ENCODE assay signal across 36 cellular contexts in the genomic region with DNA sequence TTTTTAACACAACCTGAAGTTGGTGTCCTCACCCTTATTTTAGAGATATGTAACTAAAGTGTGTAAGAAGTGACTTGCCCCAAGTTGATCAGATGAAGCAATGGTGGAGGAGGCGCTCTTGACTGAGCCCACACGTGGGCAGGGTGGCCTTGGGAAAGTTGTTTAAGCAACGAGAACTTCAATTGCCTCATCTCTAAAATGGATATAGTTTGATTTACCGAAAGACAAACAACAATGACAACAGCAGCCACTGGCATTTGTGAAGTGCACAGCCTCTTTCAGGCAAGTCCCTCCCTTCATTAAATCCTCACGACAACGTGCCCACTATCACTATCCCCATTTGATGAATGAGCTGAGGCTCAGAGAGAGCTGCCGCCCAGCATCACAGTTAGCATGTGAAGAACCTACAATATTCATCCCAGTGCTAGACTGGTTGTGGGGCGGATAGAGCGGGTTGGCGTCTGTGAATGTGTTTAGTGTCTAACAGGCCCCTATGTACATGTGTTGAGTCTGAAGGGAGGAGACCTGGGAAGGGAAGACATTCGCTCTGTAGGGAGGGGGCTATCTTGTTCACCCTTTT. TPM values are rescaled to one million over a fixed set of nuclear protein-coding genes. Genes with fewer than 3 reads are reported as not detected.
"Had no signal": no experiment of that assay in that cellular context is flagged by ENCODE, and none has a peak within 500 bp of the region (broad histone marks: within the 10 kb centered on the region; RNA-seq: fewer than 3 reads in every experiment).

No MANE protein-coding gene starts in this region.

- H3K4me1 ChIP-seq: breast epithelium had no signal

- H3K27ac ChIP-seq: adrenal gland, breast epithelium, esophagus squamous epithelium, gastroesophageal sphincter had no signal

- ATAC-seq: activated CD4-positive, alpha-beta T cell treated with anti-CD3 and anti-CD28 coated beads for 36 hours; activated CD8-positive, alpha-beta memory T cell treated with anti-CD3 and anti-CD28 coated beads, Interleukin-2, amount 10 ng/mL, durations not matched to agents 7 days and 5 days; activated CD8-positive, alpha-beta T cell treated with anti-CD3 and anti-CD28 coated beads, Interleukin-2, amount 10 ng/mL, durations not matched to agents 7 days and 5 days; activated naive CD8-positive, alpha-beta T cell treated with anti-CD3 and anti-CD28 coated beads, Interleukin-2, amount 50 U/mL, for 24 hours; effector memory CD8-positive, alpha-beta T cell; gastroesophageal sphincter had no signal

- H3K4me3 Mint-ChIP-seq: activated CD4-positive, alpha-beta memory T cell treated with anti-CD3 and anti-CD28 coated beads for 36 hours; activated CD4-positive, alpha-beta T cell treated with anti-CD3 and anti-CD28 coated beads for 36 hours; activated CD4-positive, alpha-beta T cell treated with anti-CD3 and anti-CD28 coated beads, Interleukin-2, amount 10 ng/mL, durations not matched to agents 24 days and 14 days; activated CD8-positive, alpha-beta memory T cell treated with anti-CD3 and anti-CD28 coated beads, Interleukin-2, amount 10 ng/mL, durations not matched to agents 7 days and 5 days; activated CD8-positive, alpha-beta T cell treated with anti-CD3 and anti-CD28 coated beads, Interleukin-2, amount 10 ng/mL, durations not matched to agents 7 days and 5 days; activated naive CD4-positive, alpha-beta T cell treated with anti-CD3 and anti-CD28 coated beads for 36 hours; activated naive CD4-positive, alpha-beta T cell treated with anti-CD3 and anti-CD28 coated beads, Interleukin-2, amount 50 U/mL, for 24 hours; activated naive CD8-positive, alpha-beta T cell treated with anti-CD3 and anti-CD28 coated beads for 36 hours; activated naive CD8-positive, alpha-beta T cell treated with anti-CD3 and anti-CD28 coated beads, Interleukin-2, amount 50 U/mL, for 24 hours; activated T-helper 1 cell treated with anti-CD3 and anti-CD28 coated beads, Interleukin-12 subunit alpha, Interleukin-12 subunit beta, Interleukin-2, Interleukin-4 antibody, amounts not matched to agents 30 ng/mL and 10 ng/mL and 1 ng/mL, durations not matched to agents 14 hours and 24 hours and 36 hours; brain; effector memory CD8-positive, alpha-beta T cell had no signal

- H3K36me3 Mint-ChIP-seq: activated CD8-positive, alpha-beta memory T cell treated with anti-CD3 and anti-CD28 coated beads, Interleukin-2, amount 10 ng/mL, durations not matched to agents 7 days and 5 days; activated naive CD4-positive, alpha-beta T cell treated with anti-CD3 and anti-CD28 coated beads, Interleukin-2, amount 50 U/mL, for 24 hours; activated naive CD8-positive, alpha-beta T cell treated with anti-CD3 and anti-CD28 coated beads for 36 hours; brain had no signal

- H3K9me3 Mint-ChIP-seq: activated naive CD4-positive, alpha-beta T cell treated with anti-CD3 and anti-CD28 coated beads for 36 hours; activated naive CD4-positive, alpha-beta T cell treated with anti-CD3 and anti-CD28 coated beads, Interleukin-2, amount 50 U/mL, for 24 hours; activated naive CD8-positive, alpha-beta T cell treated with anti-CD3 and anti-CD28 coated beads for 36 hours; activated T-helper 2 cell treated with anti-CD3 and anti-CD28 coated beads, Interferon-gamma antibody, Interleukin-2, Interleukin-4, amounts not matched to agents 10 μg/mL and 5 μg/mL and 100 μg/mL, durations not matched to agents 14 hours and 24 hours and 36 hours; effector memory CD8-positive, alpha-beta T cell had no signal

- H3K36me3 ChIP-seq: adrenal gland, breast epithelium, gastroesophageal sphincter had no signal

- DNase-seq: activated CD4-positive, alpha-beta memory T cell treated with anti-CD3 and anti-CD28 coated beads for 36 hours; activated CD4-positive, alpha-beta T cell treated with anti-CD3 and anti-CD28 coated beads for 36 hours; activated CD4-positive, alpha-beta T cell treated with anti-CD3 and anti-CD28 coated beads, Interleukin-2, amount 10 ng/mL, durations not matched to agents 24 days and 14 days; activated CD4-positive, CD25-positive, alpha-beta regulatory T cell; activated CD4-positive, CD25-positive, alpha-beta regulatory T cell treated with anti-CD3 and anti-CD28 coated beads, Interleukin-2, amount 50 U/mL, for 72 hours; activated CD8-positive, alpha-beta memory T cell treated with anti-CD3 and anti-CD28 coated beads, Interleukin-2, amount 10 ng/mL, durations not matched to agents 7 days and 5 days; activated CD8-positive, alpha-beta memory T cell treated with anti-CD3 and anti-CD28 coated beads, Interleukin-2, amount 50 U/mL, for 4 hours; activated CD8-positive, alpha-beta T cell treated with anti-CD3 and anti-CD28 coated beads, Interleukin-2, amount 10 ng/mL, durations not matched to agents 7 days and 5 days; activated effector memory CD4-positive, alpha-beta T cell treated with anti-CD3 and anti-CD28 coated beads, Interleukin-2, amount 50 U/mL, for 16 hours; activated naive CD4-positive, alpha-beta T cell treated with anti-CD3 and anti-CD28 coated beads for 36 hours; activated naive CD8-positive, alpha-beta T cell treated with anti-CD3 and anti-CD28 coated beads for 36 hours; activated naive CD8-positive, alpha-beta T cell treated with anti-CD3 and anti-CD28 coated beads, Interleukin-2, amount 50 U/mL, for 24 hours; activated T-cell treated with anti-CD3 and anti-CD28 coated beads, Interleukin-2, amount 50 U/mL, for 1 hour; activated T-cell treated with anti-CD3 and anti-CD28 coated beads, Interleukin-2, amount 50 U/mL, for 48 hours; adrenal gland; amygdala; caudate nucleus; cortex of kidney; dermis blood vessel endothelial cell; effector CD4-positive, alpha-beta T cell; effector memory CD8-positive, alpha-beta T cell; esophagus squamous epithelium; foreskin melanocyte; T-helper 2 cell had no signal

- H3K27ac Mint-ChIP-seq: activated CD4-positive, alpha-beta memory T cell treated with anti-CD3 and anti-CD28 coated beads for 36 hours; activated CD4-positive, alpha-beta T cell treated with anti-CD3 and anti-CD28 coated beads for 36 hours; activated CD4-positive, alpha-beta T cell treated with anti-CD3 and anti-CD28 coated beads, Interleukin-2, amount 10 ng/mL, durations not matched to agents 24 days and 14 days; activated CD8-positive, alpha-beta memory T cell treated with anti-CD3 and anti-CD28 coated beads, Interleukin-2, amount 10 ng/mL, durations not matched to agents 7 days and 5 days; activated CD8-positive, alpha-beta T cell treated with anti-CD3 and anti-CD28 coated beads, Interleukin-2, amount 10 ng/mL, durations not matched to agents 7 days and 5 days; activated naive CD4-positive, alpha-beta T cell treated with anti-CD3 and anti-CD28 coated beads for 36 hours; activated naive CD4-positive, alpha-beta T cell treated with anti-CD3 and anti-CD28 coated beads, Interleukin-2, amount 50 U/mL, for 24 hours; activated naive CD8-positive, alpha-beta T cell treated with anti-CD3 and anti-CD28 coated beads for 36 hours; activated naive CD8-positive, alpha-beta T cell treated with anti-CD3 and anti-CD28 coated beads, Interleukin-2, amount 50 U/mL, for 24 hours; activated T-helper 1 cell treated with anti-CD3 and anti-CD28 coated beads, Interleukin-12 subunit alpha, Interleukin-12 subunit beta, Interleukin-2, Interleukin-4 antibody, amounts not matched to agents 30 ng/mL and 10 ng/mL and 1 ng/mL, durations not matched to agents 14 hours and 24 hours and 36 hours; activated T-helper 2 cell treated with anti-CD3 and anti-CD28 coated beads, Interferon-gamma antibody, Interleukin-2, Interleukin-4, amounts not matched to agents 10 μg/mL and 5 μg/mL and 100 μg/mL, durations not matched to agents 14 hours and 24 hours and 36 hours; brain had no signal

- H3K4me3 ChIP-seq: adrenal gland, breast epithelium, esophagus squamous epithelium, gastroesophageal sphincter had no signal

- H3K9me3 ChIP-seq: adrenal gland, breast epithelium, esophagus squamous epithelium, gastroesophageal sphincter had no signal

- H3K4me1 Mint-ChIP-seq: activated CD4-positive, alpha-beta T cell treated with anti-CD3 and anti-CD28 coated beads for 36 hours; activated naive CD8-positive, alpha-beta T cell treated with anti-CD3 and anti-CD28 coated beads for 36 hours; activated naive CD8-positive, alpha-beta T cell treated with anti-CD3 and anti-CD28 coated beads, Interleukin-2, amount 50 U/mL, for 24 hours had no signal

- H3K27me3 ChIP-seq: adrenal gland, breast epithelium had no signal

RNA-seq across cellular contexts. Expression of a gene that starts 3.0 kb away (rescaled TPM):
- total RNA-seq: activated CD4-positive, alpha-beta memory T cell treated with anti-CD3 and anti-CD28 coated beads for 36 hours; activated CD4-positive, alpha-beta T cell treated with anti-CD3 and anti-CD28 coated beads for 36 hours; activated CD4-positive, alpha-beta T cell treated with anti-CD3 and anti-CD28 coated beads, Interleukin-2, amount 10 ng/mL, durations not matched to agents 24 days and 14 days; activated CD8-positive, alpha-beta memory T cell treated with anti-CD3 and anti-CD28 coated beads for 36 hours; activated CD8-positive, alpha-beta T cell treated with anti-CD3 and anti-CD28 coated beads, Interleukin-2, amount 10 ng/mL, durations not matched to agents 7 days and 5 days; activated naive CD4-positive, alpha-beta T cell treated with anti-CD3 and anti-CD28 coated beads for 36 hours; activated naive CD8-positive, alpha-beta T cell treated with anti-CD3 and anti-CD28 coated beads for 36 hours; activated T-helper 1 cell treated with anti-CD3 and anti-CD28 coated beads, Interleukin-12 subunit alpha, Interleukin-12 subunit beta, Interleukin-2, Interleukin-4 antibody, amounts not matched to agents 30 ng/mL and 10 ng/mL and 1 ng/mL, durations not matched to agents 14 hours and 24 hours and 36 hours; activated T-helper 2 cell treated with anti-CD3 and anti-CD28 coated beads, Interferon-gamma antibody, Interleukin-2, Interleukin-4, amounts not matched to agents 10 μg/mL and 5 μg/mL and 100 μg/mL, durations not matched to agents 14 hours and 24 hours and 36 hours; chondrocyte; dermis blood vessel endothelial cell; fibroblast of villous mesenchyme; glomerular endothelial cell; T-helper 1 cell treated with Interleukin-12 subunit alpha and Interleukin-12 subunit beta and Interleukin-4 antibody, amounts not matched to agents 30 ng/mL and 1 ng/mL, for 36 hours had no signal

RNA-seq across cellular contexts. Expression of a gene that starts 28.0 kb away (rescaled TPM):
- total RNA-seq: activated CD4-positive, alpha-beta memory T cell treated with anti-CD3 and anti-CD28 coated beads for 36 hours; activated CD4-positive, alpha-beta T cell treated with anti-CD3 and anti-CD28 coated beads for 36 hours; activated CD4-positive, alpha-beta T cell treated with anti-CD3 and anti-CD28 coated beads, Interleukin-2, amount 10 ng/mL, durations not matched to agents 24 days and 14 days; activated CD8-positive, alpha-beta memory T cell treated with anti-CD3 and anti-CD28 coated beads for 36 hours; activated CD8-positive, alpha-beta memory T cell treated with anti-CD3 and anti-CD28 coated beads, Interleukin-2, amount 10 ng/mL, durations not matched to agents 7 days and 5 days; activated CD8-positive, alpha-beta T cell treated with anti-CD3 and anti-CD28 coated beads, Interleukin-2, amount 10 ng/mL, durations not matched to agents 7 days and 5 days; activated naive CD4-positive, alpha-beta T cell treated with anti-CD3 and anti-CD28 coated beads for 36 hours; activated naive CD8-positive, alpha-beta T cell treated with anti-CD3 and anti-CD28 coated beads for 36 hours; activated T-helper 1 cell treated with anti-CD3 and anti-CD28 coated beads, Interleukin-12 subunit alpha, Interleukin-12 subunit beta, Interleukin-2, Interleukin-4 antibody, amounts not matched to agents 30 ng/mL and 10 ng/mL and 1 ng/mL, durations not matched to agents 14 hours and 24 hours and 36 hours; activated T-helper 2 cell treated with anti-CD3 and anti-CD28 coated beads, Interferon-gamma antibody, Interleukin-2, Interleukin-4, amounts not matched to agents 10 μg/mL and 5 μg/mL and 100 μg/mL, durations not matched to agents 14 hours and 24 hours and 36 hours; dermis blood vessel endothelial cell; fibroblast of lung; fibroblast of villous mesenchyme; T-helper 1 cell treated with Interleukin-12 subunit alpha and Interleukin-12 subunit beta and Interleukin-4 antibody, amounts not matched to agents 30 ng/mL and 1 ng/mL, for 36 hours had no signal
